19 cellular contexts compared by ENCODE assay signal in genomic region chr2:234884591-234884990, GRCh38.
"Had no signal": no experiment of that assay in that cellular context is flagged by ENCODE, and none has a peak within 500 bp of the region (broad histone marks: within the 10 kb centered on the region; RNA-seq: fewer than 3 reads in every experiment).

No MANE protein-coding gene starts in this region.

- H3K9me3 ChIP-seq: colonic mucosa, gastrocnemius medialis, neutrophil, sigmoid colon, stomach, thyroid gland had no signal

- H3K27ac Mint-ChIP-seq: dendritic cell treated with granulocyte-macrophage colony-stimulating factor and Interleukin-4, amounts not matched to agents 40 ng/mL and 50 ng/mL, for 4 days; naive thymus-derived CD8-positive, alpha-beta T cell; nephron progenitor cell; stimulated activated effector memory CD8-positive, alpha-beta T cell treated with anti-CD3 and anti-CD28 coated beads, Interleukin-12 subunit alpha, Interleukin-12 subunit beta, amount 100 ng/mL, for 72 hours had no signal

- H3K27me3 ChIP-seq: colonic mucosa, gastrocnemius medialis, neutrophil, sigmoid colon, stomach, thyroid gland had no signal

- H3K4me1 ChIP-seq: colonic mucosa, parathyroid adenoma had no signal

- H3K4me3 Mint-ChIP-seq: dendritic cell treated with granulocyte-macrophage colony-stimulating factor and Interleukin-4, amounts not matched to agents 40 ng/mL and 50 ng/mL, for 4 days; naive thymus-derived CD8-positive, alpha-beta T cell; nephron progenitor cell; stimulated activated effector memory CD8-positive, alpha-beta T cell treated with anti-CD3 and anti-CD28 coated beads, Interleukin-12 subunit alpha, Interleukin-12 subunit beta, amount 100 ng/mL, for 72 hours had no signal

- H3K4me1 Mint-ChIP-seq: naive thymus-derived CD8-positive, alpha-beta T cell; stimulated activated effector memory CD8-positive, alpha-beta T cell treated with anti-CD3 and anti-CD28 coated beads, Interleukin-12 subunit alpha, Interleukin-12 subunit beta, amount 100 ng/mL, for 72 hours had no signal

- H2AFZ ChIP-seq: parathyroid adenoma had no signal

- H3K36me3 ChIP-seq: colonic mucosa, gastrocnemius medialis, neutrophil, sigmoid colon, stomach, thyroid gland had no signal

- H3K79me2 ChIP-seq: parathyroid adenoma had no signal

- H3K4me3 ChIP-seq: colonic mucosa, gastrocnemius medialis, sigmoid colon, stomach, thyroid gland had no signal

- H3K9me3 Mint-ChIP-seq: dendritic cell treated with granulocyte-macrophage colony-stimulating factor and Interleukin-4, amounts not matched to agents 40 ng/mL and 50 ng/mL, for 4 days; stimulated activated effector memory CD8-positive, alpha-beta T cell treated with anti-CD3 and anti-CD28 coated beads, Interleukin-12 subunit alpha, Interleukin-12 subunit beta, amount 100 ng/mL, for 72 hours had no signal

- ATAC-seq: gastrocnemius medialis; left lobe of liver; naive thymus-derived CD8-positive, alpha-beta T cell; stimulated activated effector memory CD8-positive, alpha-beta T cell treated with anti-CD3 and anti-CD28 coated beads, Interleukin-12 subunit alpha, Interleukin-12 subunit beta, amount 100 ng/mL, for 72 hours had no signal

- H3K27ac ChIP-seq: colonic mucosa, gastrocnemius medialis, neutrophil, parathyroid adenoma, sigmoid colon, stomach, thyroid gland had no signal

- H3K9ac ChIP-seq: parathyroid adenoma had no signal

- DNase-seq: colonic mucosa; effector memory CD4-positive, alpha-beta T cell; erythroblast; gastrocnemius medialis; kidney; mammary epithelial cell; naive thymus-derived CD8-positive, alpha-beta T cell; nephron progenitor cell; sigmoid colon; stimulated activated CD4-positive, alpha-beta T cell treated with anti-CD3 and anti-CD28 coated beads, Interleukin-2, amount 100 ng/mL, for 24 hours; stimulated activated CD4-positive, alpha-beta T cell treated with anti-CD3 and anti-CD28 coated beads, Interleukin-4, amount 100 ng/mL, for 24 hours; stimulated activated naive CD4-positive, alpha-beta T cell treated with Interleukin-2 at 50 U/mL for 16 hours; stomach; thyroid gland had no signal

- H3K36me3 Mint-ChIP-seq: naive thymus-derived CD8-positive, alpha-beta T cell; stimulated activated effector memory CD8-positive, alpha-beta T cell treated with anti-CD3 and anti-CD28 coated beads, Interleukin-12 subunit alpha, Interleukin-12 subunit beta, amount 100 ng/mL, for 72 hours had no signal
